Comparison of ENCODE assay signal across 1 cellular context in genomic region chr14:65594153-65594881, GRCh38.
TF ChIP-seq lines count a peak whose summit lies in the region.

No MANE protein-coding gene starts in this region.

TF ChIP-seq in HepG2, 621 proteins besides CTCF, POLR2A, EP300 and RAD21 (continued from another document and continues in another):
- TF ChIP-seq ARID5B (CRISPR knock-in tag; IDR thresholded peaks at IDR 0.05): peak; percentile 55; the same call in 1 of the 2 replicates
- TF ChIP-seq ZNF503 (CRISPR knock-in tag; IDR thresholded peaks at IDR 0.05): no peak
- no peak for TF ChIP-seq ZNF224 (CRISPR knock-in tag; IDR thresholded peaks at IDR 0.05)
- peak; percentile 40; the same call in 1 of the 2 replicates for TF ChIP-seq ZSCAN25 (CRISPR knock-in tag; IDR thresholded peaks at IDR 0.05)
- TF ChIP-seq ZNF639 (CRISPR knock-in tag; conservative IDR thresholded peaks at IDR 0.05): no peak
- no peak for TF ChIP-seq SNRNP70 (IDR thresholded peaks at IDR 0.05; ENCODE audit: low read depth, low read length)
- TF ChIP-seq HNF1A (IDR thresholded peaks at IDR 0.05; ENCODE audit: low read depth): no peak
- TF ChIP-seq HNF1A (CRISPR knock-in tag; IDR thresholded peaks at IDR 0.05; ENCODE audit: borderline replicate concordance): no peak
- TF ChIP-seq ZNF296 (CRISPR knock-in tag; conservative IDR thresholded peaks at IDR 0.05): peak; percentile 83; the same call in 1 of the 2 replicates
- TF ChIP-seq ASH2L (IDR thresholded peaks at IDR 0.05; ENCODE audit: insufficient read length, low read depth, low read length): peak; percentile 20
- no peak for TF ChIP-seq FOXC1 (CRISPR knock-in tag; IDR thresholded peaks at IDR 0.05; ENCODE audit: borderline replicate concordance)
- TF ChIP-seq ZNF121 (CRISPR knock-in tag; IDR thresholded peaks at IDR 0.05): no peak
- no peak for TF ChIP-seq KMT2A (CRISPR knock-in tag; IDR thresholded peaks at IDR 0.05)
- no peak for TF ChIP-seq ZNF75D (CRISPR knock-in tag; IDR thresholded peaks at IDR 0.05; ENCODE audit: borderline replicate concordance)
- TF ChIP-seq JUN (CRISPR knock-in tag; IDR thresholded peaks at IDR 0.05): no peak
- no peak for TF ChIP-seq DBP (CRISPR knock-in tag; IDR thresholded peaks at IDR 0.05; ENCODE audit: not compliant biosample characterization)
- no peak for TF ChIP-seq ZBTB20 (CRISPR knock-in tag; IDR thresholded peaks at IDR 0.05; ENCODE audit: borderline replicate concordance, low read depth)
- 0 out of 2 replicates have a peak, but pooled peaks have one; percentile 24 for TF ChIP-seq MEIS2 (CRISPR knock-in tag; IDR thresholded peaks at IDR 0.05)
- no peak for TF ChIP-seq CEBPG (CRISPR knock-in tag; IDR thresholded peaks at IDR 0.05)
- TF ChIP-seq MLXIP (CRISPR knock-in tag; IDR thresholded peaks at IDR 0.05; ENCODE audit: borderline replicate concordance): no peak
- TF ChIP-seq ZNF652 (CRISPR knock-in tag; IDR thresholded peaks at IDR 0.05; ENCODE audit: borderline replicate concordance, low read depth): peak; percentile 96
- peak; percentile 36; the same call in 1 of the 2 replicates for TF ChIP-seq FOXK1 (CRISPR knock-in tag; IDR thresholded peaks at IDR 0.05; ENCODE audit: borderline replicate concordance, low read depth)
- 0 out of 2 replicates have a peak, but pooled peaks have one; percentile 29 for TF ChIP-seq ISL2 (CRISPR knock-in tag; IDR thresholded peaks at IDR 0.05)
- TF ChIP-seq ZFP36 (IDR thresholded peaks at IDR 0.05; ENCODE audit: borderline replicate concordance, low read depth, low read length, partially characterized antibody): no peak
- TF ChIP-seq SOX6 (IDR thresholded peaks at IDR 0.05): no peak
- peak; percentile 62 for TF ChIP-seq SOX6 (CRISPR knock-in tag; IDR thresholded peaks at IDR 0.05)
- no peak for TF ChIP-seq ZNF431 (CRISPR knock-in tag; IDR thresholded peaks at IDR 0.05; ENCODE audit: borderline replicate concordance, low read depth)
- TF ChIP-seq ZNF292 (CRISPR knock-in tag; IDR thresholded peaks at IDR 0.05; ENCODE audit: borderline replicate concordance, low read depth): peak; percentile 78; the same call in 1 of the 2 replicates
- TF ChIP-seq ZNF605 (CRISPR knock-in tag; IDR thresholded peaks at IDR 0.05): peak; percentile 34; the same call in 1 of the 2 replicates
- TF ChIP-seq POLR2G (IDR thresholded peaks at IDR 0.05; ENCODE audit: low read depth, low read length): no peak
- TF ChIP-seq HDAC2 (CRISPR knock-in tag; IDR thresholded peaks at IDR 0.05): peak; percentile 53; the same call in 1 of the 2 replicates
- peak; percentile 90 for TF ChIP-seq FOXA3 (CRISPR knock-in tag; IDR thresholded peaks at IDR 0.05)
- TF ChIP-seq ZNF776 (CRISPR knock-in tag; IDR thresholded peaks at IDR 0.05): no peak
- 0 out of 2 replicates have a peak, but pooled peaks have one; percentile 39 for TF ChIP-seq RERE (CRISPR knock-in tag; IDR thresholded peaks at IDR 0.05; ENCODE audit: low read depth)
- peak; percentile 74 for TF ChIP-seq XRCC5 (optimal IDR thresholded peaks at IDR 0.05; ENCODE audit: low read length)
- 0 out of 2 replicates have a peak, but pooled peaks have one; percentile 20 for TF ChIP-seq MAX (IDR thresholded peaks at IDR 0.05)
- TF ChIP-seq ZNF589 (CRISPR knock-in tag; conservative IDR thresholded peaks at IDR 0.05): no peak
- peak; percentile 54; the same call in 1 of the 2 replicates for TF ChIP-seq FOXO1 (CRISPR knock-in tag; IDR thresholded peaks at IDR 0.05)
- no peak for TF ChIP-seq ZNF562 (CRISPR knock-in tag; IDR thresholded peaks at IDR 0.05; ENCODE audit: borderline replicate concordance)
- TF ChIP-seq ZNF253 (CRISPR knock-in tag; IDR thresholded peaks at IDR 0.05; ENCODE audit: borderline replicate concordance): no peak
- TF ChIP-seq ZNF629 (CRISPR knock-in tag; conservative IDR thresholded peaks at IDR 0.05): no peak
- TF ChIP-seq SAP130 (CRISPR knock-in tag; IDR thresholded peaks at IDR 0.05; ENCODE audit: low read depth): peak; percentile 71
